ENCODE assay signal across 1 cellular context in genomic region chr21:36962098-36962780, GRCh38.
TF ChIP-seq lines count a peak whose summit lies in the region.

No MANE protein-coding gene starts in this region.

TF ChIP-seq in IMR-90, 13 proteins besides CTCF, POLR2A, EP300 and RAD21:
- TF ChIP-seq FOS (IDR thresholded peaks at IDR 0.05; ENCODE audit: low read depth, low read length) (no peak), MAZ (IDR thresholded peaks at IDR 0.05; ENCODE audit: borderline replicate concordance, low read depth, low read length) (no peak), USF2 (IDR thresholded peaks at IDR 0.05; ENCODE audit: low read depth, low read length) (no peak), RFX5 (IDR thresholded peaks at IDR 0.05; ENCODE audit: low read depth, low read length) (no peak), CEBPB (IDR thresholded peaks at IDR 0.05; ENCODE audit: low read depth, low read length) (no peak), RCOR1 (IDR thresholded peaks at IDR 0.05; ENCODE audit: insufficient replicate concordance, low read length) (no peak), SMC3 (IDR thresholded peaks at IDR 0.05; ENCODE audit: low read depth, low read length) (no peak), BHLHE40 (IDR thresholded peaks at IDR 0.05; ENCODE audit: low read depth, low read length) (no peak), MAFK (IDR thresholded peaks at IDR 0.05; ENCODE audit: low read depth, low read length) (no peak), CHD1 (IDR thresholded peaks at IDR 0.05; ENCODE audit: low read depth, low read length) (no peak), MXI1 (IDR thresholded peaks at IDR 0.05; ENCODE audit: borderline replicate concordance, low read depth, low read length) (no peak), NFE2L2 (IDR thresholded peaks at IDR 0.05; ENCODE audit: low read depth, low read length) (no peak)
- TF ChIP-seq, protein P1, sequence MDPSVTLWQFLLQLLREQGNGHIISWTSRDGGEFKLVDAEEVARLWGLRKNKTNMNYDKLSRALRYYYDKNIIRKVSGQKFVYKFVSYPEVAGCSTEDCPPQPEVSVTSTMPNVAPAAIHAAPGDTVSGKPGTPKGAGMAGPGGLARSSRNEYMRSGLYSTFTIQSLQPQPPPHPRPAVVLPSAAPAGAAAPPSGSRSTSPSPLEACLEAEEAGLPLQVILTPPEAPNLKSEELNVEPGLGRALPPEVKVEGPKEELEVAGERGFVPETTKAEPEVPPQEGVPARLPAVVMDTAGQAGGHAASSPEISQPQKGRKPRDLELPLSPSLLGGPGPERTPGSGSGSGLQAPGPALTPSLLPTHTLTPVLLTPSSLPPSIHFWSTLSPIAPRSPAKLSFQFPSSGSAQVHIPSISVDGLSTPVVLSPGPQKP (IDR thresholded peaks at IDR 0.05; ENCODE audit: borderline replicate concordance, low read depth, low read length), result no peak
